ENCODE assay signal across 8 cellular contexts in the genomic region with DNA sequence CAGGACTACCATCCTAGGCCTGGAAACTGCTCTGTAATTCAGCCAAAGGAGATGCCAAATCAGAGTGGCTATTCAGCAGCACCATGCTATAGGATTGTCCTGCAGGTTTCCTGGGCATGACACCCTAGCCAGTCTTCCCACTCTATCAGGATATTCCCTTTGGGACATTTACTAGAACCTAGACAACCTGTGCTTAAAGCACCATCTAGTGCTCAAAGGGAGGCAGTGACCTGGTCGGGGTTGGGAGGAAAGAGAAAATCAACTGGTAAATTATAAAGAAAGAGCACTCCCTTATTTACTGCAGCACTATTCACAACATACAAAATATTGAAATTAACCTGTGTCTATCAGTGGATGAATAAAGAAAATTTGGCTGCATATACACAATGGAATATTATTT.
DNase-seq lines count a peak whose midpoint lies in the region; ATAC-seq lines count a peak whose summit lies in the region.

No MANE protein-coding gene starts in this region.

- H3K4me3 ChIP-seq in adipocyte (ENCODE audit: low read length) = no peak overlapping the region

- ATAC-seq in GM19395 (IDR thresholded peaks at IDR 0.05; ENCODE audit: unreplicated experiment) = no peak
- ATAC-seq in HG02973 (IDR thresholded peaks at IDR 0.05; ENCODE audit: unreplicated experiment) = no peak

- in situ Hi-C loops in Caki2 (cut with HindIII; ENCODE audit: low pct_unique_long_range_greater_than_20kb, low sequenced_read_pairs) = no loop called here

- peaks cover 3% of the 10 kb centered on the region for H3K4me1 ChIP-seq in adipocyte (ENCODE audit: control insufficient read depth, insufficient read depth, low read length)

- H3K9me3 ChIP-seq in adipocyte (ENCODE audit: control insufficient read depth, low read length) = no peaks in the 10 kb centered on the region

- H3K36me3 ChIP-seq in adipocyte (ENCODE audit: control insufficient read depth, insufficient read depth, low read length, severe bottlenecking) = no peaks in the 10 kb centered on the region

- H3K27me3 ChIP-seq in adipocyte (replicated peaks; ENCODE audit: control insufficient read depth, insufficient read depth, low read length) = peaks cover 3% of the 10 kb centered on the region

- H3K9ac ChIP-seq in adipocyte (ENCODE audit: low read length) = no peak overlapping the region

- peak; percentile 10 for DNase-seq in Caki2 (ENCODE audit: low read depth)
- DNase-seq in HPDE6-E6E7 (ENCODE audit: extremely low spot score) = peak; percentile 54
- peak; percentile 58 for DNase-seq in adipocyte (ENCODE audit: low read depth)
- peak; percentile 49 for DNase-seq in kidney tubule cell (ENCODE audit: low spot score)
- DNase-seq in nucleus accumbens (lab: John Stamatoyannopoulos, UW) = no peak
- no peak for DNase-seq in RPMI8226

Comparison
In these comparisons a context has a peak if more than half of its experiments do, and no peak if none do; other contexts are left out.
1. DNase-seq: peak in Caki2 (single experiment), HPDE6-E6E7 (single experiment), adipocyte (single experiment) and kidney tubule cell (single experiment); none in nucleus accumbens (0 of 56) and RPMI8226 (single experiment).